Comparison of ENCODE assay signal across 2 cellular contexts in the genomic region with DNA sequence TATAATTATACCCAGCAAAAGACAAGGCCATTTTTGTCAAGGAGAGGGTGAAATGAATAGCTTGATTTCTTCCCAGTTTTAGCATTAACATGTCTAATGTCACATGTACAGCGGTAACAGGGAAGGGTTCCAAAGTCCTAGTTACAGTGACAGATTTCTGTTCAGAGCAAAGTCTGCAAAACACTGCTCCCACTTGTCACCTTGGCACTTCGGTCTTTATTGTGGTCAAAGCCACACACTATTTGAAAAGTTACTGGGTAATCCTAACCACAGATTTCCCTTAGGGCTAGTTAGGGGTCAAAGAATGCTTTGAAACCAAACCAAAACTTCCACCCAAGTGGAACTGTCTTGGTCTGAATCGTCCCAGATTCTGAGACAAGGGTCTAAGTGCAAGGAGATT.
A peak's percentile ranks its signal among the peaks of the same experiment; 100 is the strongest.
TF ChIP-seq lines count a peak whose summit lies in the region.

No MANE protein-coding gene starts in this region.

TF ChIP-seq in GM23338, 12 proteins besides CTCF, POLR2A, EP300 and RAD21 (continues in another document):
- TF ChIP-seq JUNB (IDR thresholded peaks at IDR 0.05; ENCODE audit: unreplicated experiment) (no peak), CREB1 (CRISPR knock-in tag; IDR thresholded peaks at IDR 0.05; ENCODE audit: low read depth) (no peak), ZNF331 (CRISPR knock-in tag; IDR thresholded peaks at IDR 0.05; ENCODE audit: low read depth) (no peak), EZH2 (IDR thresholded peaks at IDR 0.05; ENCODE audit: low read depth, unreplicated experiment) (no peak), POLR2AphosphoS5 (IDR thresholded peaks at IDR 0.05; ENCODE audit: low read depth) (no peak), ZNF114 (CRISPR knock-in tag; IDR thresholded peaks at IDR 0.05) (no peak), NANOG (IDR thresholded peaks at IDR 0.05; ENCODE audit: borderline replicate concordance) (no peak)
- TF ChIP-seq, protein P1, sequence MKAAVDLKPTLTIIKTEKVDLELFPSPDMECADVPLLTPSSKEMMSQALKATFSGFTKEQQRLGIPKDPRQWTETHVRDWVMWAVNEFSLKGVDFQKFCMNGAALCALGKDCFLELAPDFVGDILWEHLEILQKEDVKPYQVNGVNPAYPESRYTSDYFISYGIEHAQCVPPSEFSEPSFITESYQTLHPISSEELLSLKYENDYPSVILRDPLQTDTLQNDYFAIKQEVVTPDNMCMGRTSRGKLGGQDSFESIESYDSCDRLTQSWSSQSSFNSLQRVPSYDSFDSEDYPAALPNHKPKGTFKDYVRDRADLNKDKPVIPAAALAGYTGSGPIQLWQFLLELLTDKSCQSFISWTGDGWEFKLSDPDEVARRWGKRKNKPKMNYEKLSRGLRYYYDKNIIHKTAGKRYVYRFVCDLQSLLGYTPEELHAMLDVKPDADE (IDR thresholded peaks at IDR 0.05) = no peak
- TF ChIP-seq, protein P2, sequence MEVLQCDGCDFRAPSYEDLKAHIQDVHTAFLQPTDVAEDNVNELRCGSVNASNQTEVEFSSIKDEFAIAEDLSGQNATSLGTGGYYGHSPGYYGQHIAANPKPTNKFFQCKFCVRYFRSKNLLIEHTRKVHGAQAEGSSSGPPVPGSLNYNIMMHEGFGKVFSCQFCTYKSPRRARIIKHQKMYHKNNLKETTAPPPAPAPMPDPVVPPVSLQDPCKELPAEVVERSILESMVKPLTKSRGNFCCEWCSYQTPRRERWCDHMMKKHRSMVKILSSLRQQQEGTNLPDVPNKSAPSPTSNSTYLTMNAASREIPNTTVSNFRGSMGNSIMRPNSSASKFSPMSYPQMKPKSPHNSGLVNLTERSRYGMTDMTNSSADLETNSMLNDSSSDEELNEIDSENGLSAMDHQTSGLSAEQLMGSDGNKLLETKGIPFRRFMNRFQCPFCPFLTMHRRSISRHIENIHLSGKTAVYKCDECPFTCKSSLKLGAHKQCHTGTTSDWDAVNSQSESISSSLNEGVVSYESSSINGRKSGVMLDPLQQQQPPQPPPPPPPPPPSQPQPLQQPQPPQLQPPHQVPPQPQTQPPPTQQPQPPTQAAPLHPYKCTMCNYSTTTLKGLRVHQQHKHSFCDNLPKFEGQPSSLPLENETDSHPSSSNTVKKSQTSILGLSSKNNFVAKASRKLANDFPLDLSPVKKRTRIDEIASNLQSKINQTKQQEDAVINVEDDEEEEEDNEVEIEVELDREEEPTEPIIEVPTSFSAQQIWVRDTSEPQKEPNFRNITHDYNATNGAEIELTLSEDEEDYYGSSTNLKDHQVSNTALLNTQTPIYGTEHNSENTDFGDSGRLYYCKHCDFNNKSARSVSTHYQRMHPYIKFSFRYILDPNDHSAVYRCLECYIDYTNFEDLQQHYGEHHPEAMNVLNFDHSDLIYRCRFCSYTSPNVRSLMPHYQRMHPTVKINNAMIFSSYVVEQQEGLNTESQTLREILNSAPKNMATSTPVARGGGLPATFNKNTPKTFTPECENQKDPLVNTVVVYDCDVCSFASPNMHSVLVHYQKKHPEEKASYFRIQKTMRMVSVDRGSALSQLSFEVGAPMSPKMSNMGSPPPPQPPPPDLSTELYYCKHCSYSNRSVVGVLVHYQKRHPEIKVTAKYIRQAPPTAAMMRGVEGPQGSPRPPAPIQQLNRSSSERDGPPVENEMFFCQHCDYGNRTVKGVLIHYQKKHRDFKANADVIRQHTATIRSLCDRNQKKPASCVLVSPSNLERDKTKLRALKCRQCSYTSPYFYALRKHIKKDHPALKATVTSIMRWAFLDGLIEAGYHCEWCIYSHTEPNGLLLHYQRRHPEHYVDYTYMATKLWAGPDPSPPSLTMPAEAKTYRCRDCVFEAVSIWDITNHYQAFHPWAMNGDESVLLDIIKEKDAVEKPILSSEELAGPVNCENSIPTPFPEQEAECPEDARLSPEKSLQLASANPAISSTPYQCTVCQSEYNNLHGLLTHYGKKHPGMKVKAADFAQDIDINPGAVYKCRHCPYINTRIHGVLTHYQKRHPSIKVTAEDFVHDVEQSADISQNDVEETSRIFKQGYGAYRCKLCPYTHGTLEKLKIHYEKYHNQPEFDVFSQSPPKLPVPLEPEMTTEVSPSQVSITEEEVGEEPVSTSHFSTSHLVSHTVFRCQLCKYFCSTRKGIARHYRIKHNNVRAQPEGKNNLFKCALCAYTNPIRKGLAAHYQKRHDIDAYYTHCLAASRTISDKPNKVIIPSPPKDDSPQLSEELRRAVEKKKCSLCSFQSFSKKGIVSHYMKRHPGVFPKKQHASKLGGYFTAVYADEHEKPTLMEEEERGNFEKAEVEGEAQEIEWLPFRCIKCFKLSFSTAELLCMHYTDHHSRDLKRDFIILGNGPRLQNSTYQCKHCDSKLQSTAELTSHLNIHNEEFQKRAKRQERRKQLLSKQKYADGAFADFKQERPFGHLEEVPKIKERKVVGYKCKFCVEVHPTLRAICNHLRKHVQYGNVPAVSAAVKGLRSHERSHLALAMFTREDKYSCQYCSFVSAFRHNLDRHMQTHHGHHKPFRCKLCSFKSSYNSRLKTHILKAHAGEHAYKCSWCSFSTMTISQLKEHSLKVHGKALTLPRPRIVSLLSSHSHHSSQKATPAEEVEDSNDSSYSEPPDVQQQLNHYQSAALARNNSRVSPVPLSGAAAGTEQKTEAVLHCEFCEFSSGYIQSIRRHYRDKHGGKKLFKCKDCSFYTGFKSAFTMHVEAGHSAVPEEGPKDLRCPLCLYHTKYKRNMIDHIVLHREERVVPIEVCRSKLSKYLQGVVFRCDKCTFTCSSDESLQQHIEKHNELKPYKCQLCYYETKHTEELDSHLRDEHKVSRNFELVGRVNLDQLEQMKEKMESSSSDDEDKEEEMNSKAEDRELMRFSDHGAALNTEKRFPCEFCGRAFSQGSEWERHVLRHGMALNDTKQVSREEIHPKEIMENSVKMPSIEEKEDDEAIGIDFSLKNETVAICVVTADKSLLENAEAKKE (CRISPR knock-in tag; IDR thresholded peaks at IDR 0.05) = no peak
- TF ChIP-seq, protein P3, sequence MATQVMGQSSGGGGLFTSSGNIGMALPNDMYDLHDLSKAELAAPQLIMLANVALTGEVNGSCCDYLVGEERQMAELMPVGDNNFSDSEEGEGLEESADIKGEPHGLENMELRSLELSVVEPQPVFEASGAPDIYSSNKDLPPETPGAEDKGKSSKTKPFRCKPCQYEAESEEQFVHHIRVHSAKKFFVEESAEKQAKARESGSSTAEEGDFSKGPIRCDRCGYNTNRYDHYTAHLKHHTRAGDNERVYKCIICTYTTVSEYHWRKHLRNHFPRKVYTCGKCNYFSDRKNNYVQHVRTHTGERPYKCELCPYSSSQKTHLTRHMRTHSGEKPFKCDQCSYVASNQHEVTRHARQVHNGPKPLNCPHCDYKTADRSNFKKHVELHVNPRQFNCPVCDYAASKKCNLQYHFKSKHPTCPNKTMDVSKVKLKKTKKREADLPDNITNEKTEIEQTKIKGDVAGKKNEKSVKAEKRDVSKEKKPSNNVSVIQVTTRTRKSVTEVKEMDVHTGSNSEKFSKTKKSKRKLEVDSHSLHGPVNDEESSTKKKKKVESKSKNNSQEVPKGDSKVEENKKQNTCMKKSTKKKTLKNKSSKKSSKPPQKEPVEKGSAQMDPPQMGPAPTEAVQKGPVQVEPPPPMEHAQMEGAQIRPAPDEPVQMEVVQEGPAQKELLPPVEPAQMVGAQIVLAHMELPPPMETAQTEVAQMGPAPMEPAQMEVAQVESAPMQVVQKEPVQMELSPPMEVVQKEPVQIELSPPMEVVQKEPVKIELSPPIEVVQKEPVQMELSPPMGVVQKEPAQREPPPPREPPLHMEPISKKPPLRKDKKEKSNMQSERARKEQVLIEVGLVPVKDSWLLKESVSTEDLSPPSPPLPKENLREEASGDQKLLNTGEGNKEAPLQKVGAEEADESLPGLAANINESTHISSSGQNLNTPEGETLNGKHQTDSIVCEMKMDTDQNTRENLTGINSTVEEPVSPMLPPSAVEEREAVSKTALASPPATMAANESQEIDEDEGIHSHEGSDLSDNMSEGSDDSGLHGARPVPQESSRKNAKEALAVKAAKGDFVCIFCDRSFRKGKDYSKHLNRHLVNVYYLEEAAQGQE (IDR thresholded peaks at IDR 0.05; ENCODE audit: unreplicated experiment) = no peak

TF ChIP-seq in liver, 16 proteins besides CTCF, POLR2A, EP300 and RAD21:
- TF ChIP-seq, protein P3 (IDR thresholded peaks at IDR 0.05) = peak; percentile 76
- TF ChIP-seq FOXA2 (IDR thresholded peaks at IDR 0.05) (peak; percentile 52), TAF1 (conservative IDR thresholded peaks at IDR 0.05) (no peak), JUND (IDR thresholded peaks at IDR 0.05) (peak; percentile 47 to 82), EGR1 (IDR thresholded peaks at IDR 0.05; ENCODE audit: low read depth in 2 of 2) (peak in 1 of 2 donors; percentile 15), HNF4G (IDR thresholded peaks at IDR 0.05) (peak; percentile 98), FOXA1 (IDR thresholded peaks at IDR 0.05) (no peak), HNF4A (conservative IDR thresholded peaks at IDR 0.05) (peak; percentile 99 to 100), GABPA (IDR thresholded peaks at IDR 0.05 in 1 of 2, conservative IDR thresholded peaks at IDR 0.05 in 1 of 2) (no peak), SP1 (IDR thresholded peaks at IDR 0.05) (peak; percentile 98), RXRA (IDR thresholded peaks at IDR 0.05) (peak; percentile 65 to 88), YY1 (IDR thresholded peaks at IDR 0.05) (peak; percentile 61), NR2F2 (IDR thresholded peaks at IDR 0.05) (peak; percentile 17)
- TF ChIP-seq, protein P4, sequence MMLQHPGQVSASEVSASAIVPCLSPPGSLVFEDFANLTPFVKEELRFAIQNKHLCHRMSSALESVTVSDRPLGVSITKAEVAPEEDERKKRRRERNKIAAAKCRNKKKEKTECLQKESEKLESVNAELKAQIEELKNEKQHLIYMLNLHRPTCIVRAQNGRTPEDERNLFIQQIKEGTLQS (IDR thresholded peaks at IDR 0.05) = no peak
- TF ChIP-seq, protein P5, sequence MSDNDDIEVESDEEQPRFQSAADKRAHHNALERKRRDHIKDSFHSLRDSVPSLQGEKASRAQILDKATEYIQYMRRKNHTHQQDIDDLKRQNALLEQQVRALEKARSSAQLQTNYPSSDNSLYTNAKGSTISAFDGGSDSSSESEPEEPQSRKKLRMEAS (IDR thresholded peaks at IDR 0.05) = peak; percentile 85
- TF ChIP-seq, protein P6, sequence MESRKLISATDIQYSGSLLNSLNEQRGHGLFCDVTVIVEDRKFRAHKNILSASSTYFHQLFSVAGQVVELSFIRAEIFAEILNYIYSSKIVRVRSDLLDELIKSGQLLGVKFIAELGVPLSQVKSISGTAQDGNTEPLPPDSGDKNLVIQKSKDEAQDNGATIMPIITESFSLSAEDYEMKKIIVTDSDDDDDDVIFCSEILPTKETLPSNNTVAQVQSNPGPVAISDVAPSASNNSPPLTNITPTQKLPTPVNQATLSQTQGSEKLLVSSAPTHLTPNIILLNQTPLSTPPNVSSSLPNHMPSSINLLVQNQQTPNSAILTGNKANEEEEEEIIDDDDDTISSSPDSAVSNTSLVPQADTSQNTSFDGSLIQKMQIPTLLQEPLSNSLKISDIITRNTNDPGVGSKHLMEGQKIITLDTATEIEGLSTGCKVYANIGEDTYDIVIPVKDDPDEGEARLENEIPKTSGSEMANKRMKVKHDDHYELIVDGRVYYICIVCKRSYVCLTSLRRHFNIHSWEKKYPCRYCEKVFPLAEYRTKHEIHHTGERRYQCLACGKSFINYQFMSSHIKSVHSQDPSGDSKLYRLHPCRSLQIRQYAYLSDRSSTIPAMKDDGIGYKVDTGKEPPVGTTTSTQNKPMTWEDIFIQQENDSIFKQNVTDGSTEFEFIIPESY (IDR thresholded peaks at IDR 0.05) = peak; percentile 78
TF ChIP-seq in liver: peak in this region for 12.
